ENCODE assay signal across 8 cellular contexts in genomic region chr14:94748667-94749347, GRCh38. TPM values are rescaled to one million over a fixed set of nuclear protein-coding genes. Genes with fewer than 3 reads are reported as not detected.
DNase-seq lines count a peak whose midpoint lies in the region; ATAC-seq and TF ChIP-seq lines count a peak whose summit lies in the region.

No MANE protein-coding gene starts in this region.

- peaks cover 11 to 19% (median 11%) of the 10 kb centered on the region in 3 donors for H3K27me3 Mint-ChIP-seq in CD14-positive monocyte (ENCODE audit: low read depth in 3 of 3)

- ATAC-seq in heart left ventricle (peak in 1 of 4 donors; percentile 49), right cardiac atrium (no peak), GM21786 (IDR thresholded peaks at IDR 0.05; ENCODE audit: unreplicated experiment) (no peak)

- no peak overlapping the region for H3K27ac Mint-ChIP-seq in CD14-positive monocyte

- H3K27ac ChIP-seq in heart left ventricle (no peak overlapping the region), right cardiac atrium (ENCODE audit: low read length) (no peak overlapping the region), thyroid gland (no peak overlapping the region)

- no peaks in the 10 kb centered on the region for H3K9me3 ChIP-seq in heart left ventricle
- H3K9me3 ChIP-seq in right cardiac atrium (ENCODE audit: control insufficient read depth, low read length): no peaks in the 10 kb centered on the region
- H3K9me3 ChIP-seq in thyroid gland: no peaks in the 10 kb centered on the region

- no peak for DNase-seq in heart left ventricle
- DNase-seq in right cardiac atrium: no peak
- DNase-seq in NCI-H1105 (lab: John Stamatoyannopoulos, UW): peak; percentile 29
- peak in 1 of 2 donors; percentile 18 for DNase-seq in cardiac fibroblast (ENCODE audit: low read depth in 2 of 2)
- DNase-seq in posterior vena cava (ENCODE audit: low spot score): peak; percentile 32
- DNase-seq in thyroid gland: no peak
- no peak for DNase-seq in CD14-positive monocyte (ENCODE audit: low spot score)

- H3K36me3 ChIP-seq in heart left ventricle: no peaks in the 10 kb centered on the region
- H3K36me3 ChIP-seq in thyroid gland: no peaks in the 10 kb centered on the region

- H3K27me3 ChIP-seq in heart left ventricle (peaks cover 0 to 6% (median 0%) of the 10 kb centered on the region in 9 donors), right cardiac atrium (ENCODE audit: control insufficient read depth, insufficient read depth) (no peaks in the 10 kb centered on the region), thyroid gland (no peaks in the 10 kb centered on the region)

- no peaks in the 10 kb centered on the region for H3K36me3 Mint-ChIP-seq in CD14-positive monocyte

- H3K9me3 Mint-ChIP-seq in CD14-positive monocyte: peaks cover 0 to 2% (median 0%) of the 10 kb centered on the region in 7 donors

- WGBS in heart left ventricle, 4 donors: 25 to 27% (median 25%) methylated on average over 11 of the region's 11 CpGs
- WGBS in right cardiac atrium: 24% methylated on average over 11 of the region's 11 CpGs
- 22 to 27% methylated on average over 11 of the region's 11 CpGs for WGBS in thyroid gland, 2 donors

- H3K4me3 Mint-ChIP-seq in CD14-positive monocyte: no peak overlapping the region

- H3K4me1 ChIP-seq in heart left ventricle (peaks cover 0 to 5% (median 0%) of the 10 kb centered on the region in 12 donors), right cardiac atrium (ENCODE audit: control insufficient read depth, insufficient read depth, low read length) (no peaks in the 10 kb centered on the region), thyroid gland (no peaks in the 10 kb centered on the region)

- H3K4me3 ChIP-seq in heart left ventricle (no peak overlapping the region), right cardiac atrium (ENCODE audit: low read length) (no peak overlapping the region), cardiac fibroblast (replicated peaks in 1 of 2; ENCODE audit: low read depth in 2 of 2, low read length in 2 of 2) (no peak overlapping the region), thyroid gland (replicated peaks in 1 of 3) (no peak overlapping the region)

- H3K4me1 Mint-ChIP-seq in CD14-positive monocyte: no peaks in the 10 kb centered on the region

- TF ChIP-seq POLR2A in heart left ventricle (IDR thresholded peaks at IDR 0.05): no peak
- no peak for TF ChIP-seq POLR2A in thyroid gland (IDR thresholded peaks at IDR 0.05)

- TF ChIP-seq CTCF in heart left ventricle (IDR thresholded peaks at IDR 0.05) (peak in 10 of 12 donors; percentile 28 to 56 (median 44)), cardiac fibroblast (IDR thresholded peaks at IDR 0.05; ENCODE audit: low read depth, low read length) (peak; percentile 54), thyroid gland (IDR thresholded peaks at IDR 0.05) (peak in 1 of 6 experiments; percentile 40), CD14-positive monocyte (IDR thresholded peaks at IDR 0.05) (no peak)

- intact Hi-C loops in heart left ventricle (cut with DNase I): no loop called here
- intact Hi-C loops in right cardiac atrium (cut with DNase I): no loop called here
- intact Hi-C loops in posterior vena cava (cut with DNase I): no loop called here
- intact Hi-C loops in thyroid gland (cut with DNase I): no loop called here
- intact Hi-C loops in CD14-positive monocyte (cut with micrococcal nuclease): no loop called here

RNA-seq across cellular contexts. Expression of gene GSC, which starts 21.1 kb away (rescaled TPM):
- total RNA-seq in heart left ventricle (1 to 10 TPM in 1 of 9 donors, under 1 TPM in 4, not detected in 4; 0.22 to 1.3 (median 0.37) TPM), right cardiac atrium (not detected), posterior vena cava (under 1 TPM; 0.76 to 0.97 TPM), thyroid gland (10 to 100 TPM in 1 of 4 donors, 1 to 10 TPM in 3; 3.6 to 11.0 (median 4.7) TPM)
- polyA plus RNA-seq in heart left ventricle (under 1 TPM in 1 of 2 donors, not detected in 1; 0.15 TPM), right cardiac atrium (0.14 TPM), CD14-positive monocyte (not detected)

Comparison
In these comparisons a context has a peak if more than half of its experiments do, and no peak if none do; other contexts are left out.
1. DNase-seq: peak in NCI-H1105 (single experiment) and posterior vena cava (single experiment); none in heart left ventricle (0 of 5), right cardiac atrium (0 of 3), thyroid gland (0 of 2) and CD14-positive monocyte (single experiment).